In the genomic region with DNA sequence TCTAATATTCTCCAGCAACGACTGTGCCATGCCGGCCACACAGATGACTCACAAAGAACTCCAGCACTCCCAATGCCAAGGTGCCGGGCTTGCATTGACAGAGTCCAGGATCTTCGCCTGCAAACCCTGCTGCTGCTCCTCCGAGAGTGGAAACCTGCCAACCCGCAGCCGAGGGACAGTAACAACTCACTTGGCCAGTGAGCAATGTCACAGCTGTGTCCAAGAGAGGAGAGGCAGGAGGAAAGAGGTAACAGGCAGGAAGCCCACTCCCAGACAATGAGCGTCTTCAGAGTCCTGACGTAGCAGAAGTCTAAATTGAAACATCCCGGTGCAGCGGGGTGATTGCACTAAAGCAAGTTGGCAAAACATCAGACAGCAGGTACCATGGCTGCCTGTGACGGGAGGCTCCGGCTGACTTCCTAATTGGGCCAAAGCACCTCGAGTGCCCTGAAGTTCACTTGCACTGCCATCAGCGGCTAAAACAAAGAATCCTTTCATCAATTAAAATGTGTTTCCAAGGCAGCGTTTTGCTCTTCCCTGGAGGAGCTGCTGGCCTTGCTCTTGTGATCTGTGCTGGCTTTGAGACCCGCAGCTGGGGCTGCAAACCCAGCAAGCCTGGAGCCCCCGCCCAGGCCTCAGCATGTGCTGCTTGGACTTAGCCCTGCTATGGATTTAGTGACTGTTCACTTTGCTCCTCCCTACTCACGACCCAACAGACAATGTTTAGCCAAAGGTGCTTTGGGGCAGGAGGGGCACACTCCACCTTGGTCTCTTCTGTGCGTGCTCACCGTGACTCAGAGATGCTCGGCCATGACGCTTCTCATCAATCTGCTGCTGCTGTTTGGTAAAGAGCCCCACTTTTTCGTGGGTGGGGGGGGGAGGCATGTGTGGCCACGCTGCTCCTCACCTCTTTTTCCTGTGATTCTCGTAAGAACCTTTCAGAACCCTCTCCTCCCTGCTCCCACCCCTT, we compare ENCODE assay signal across 15 cellular contexts. TPM values are rescaled to one million over a fixed set of nuclear protein-coding genes. Genes with fewer than 3 reads are reported as not detected.
DNase-seq lines count a peak whose midpoint lies in the region; ATAC-seq and TF ChIP-seq lines count a peak whose summit lies in the region.
"Had no signal": no experiment of that assay in that cellular context is flagged by ENCODE, and none has a peak within 500 bp of the region (broad histone marks: within the 10 kb centered on the region; RNA-seq: fewer than 3 reads in every experiment).

No MANE protein-coding gene starts in this region.

- no peak overlapping the region for H3K4me3 ChIP-seq in upper lobe of right lung
- H3K4me3 ChIP-seq: HAP-1, upper lobe of left lung had no signal

- DNase-seq in NCI-H1417 (lab: John Stamatoyannopoulos, UW) (peak in 2 of 3 experiments; percentile 31 to 33), NCI-H1417 treated with DMSO at 0.1 percent for 48 hours (lab: John Stamatoyannopoulos, UW) (no peak), cerebellar cortex (ENCODE audit: low spot score) (peak; percentile 58), left lobe of liver (ENCODE audit: low spot score) (peak; percentile 33), substantia nigra (lab: John Stamatoyannopoulos, UW) (peak in 28 of 49 donors; percentile 4 to 80 (median 24)), upper lobe of right lung (no peak), activated T-cell treated with anti-CD3 and anti-CD28 coated beads for 4 hours (no peak)
- DNase-seq: activated CD4-positive, alpha-beta memory T cell treated with anti-CD3 and anti-CD28 coated beads, Interleukin-2, amount 10 ng/mL, durations not matched to agents 7 days and 5 days; EL; NCI-H524; SW 1271 had no signal

- ATAC-seq in left lobe of liver (peak; percentile 7), GM21447 (IDR thresholded peaks at IDR 0.05; ENCODE audit: unreplicated experiment) (no peak), upper lobe of right lung (no peak)

- no peaks in the 10 kb centered on the region for H3K36me3 ChIP-seq in upper lobe of right lung

- H3K9me3 ChIP-seq in upper lobe of right lung = no peaks in the 10 kb centered on the region
- H3K9me3 ChIP-seq: upper lobe of left lung had no signal

- intact Hi-C loops in upper lobe of right lung (cut with DNase I) = no loop called here

- no peaks in the 10 kb centered on the region for H3K4me1 ChIP-seq in upper lobe of right lung
- H3K4me1 ChIP-seq: HAP-1, upper lobe of left lung had no signal

- no peak for TF ChIP-seq CTCF in upper lobe of right lung (IDR thresholded peaks at IDR 0.05)

- H3K27me3 ChIP-seq in upper lobe of right lung = no peaks in the 10 kb centered on the region
- H3K27me3 ChIP-seq: upper lobe of left lung had no signal

- H3K27ac ChIP-seq in substantia nigra (ENCODE audit: low read depth, low read length, poor library complexity, severe bottlenecking) (no peak overlapping the region), upper lobe of right lung (no peak overlapping the region)
- H3K27ac ChIP-seq: KMS-11, upper lobe of left lung had no signal

RNA-seq across cellular contexts. Expression of gene DCTD, which starts 36.5 kb away (rescaled TPM):
- 56.9 TPM for total RNA-seq in left lobe of liver
- total RNA-seq in upper lobe of right lung = 88.6 TPM

Comparison
In these comparisons a context has a peak if more than half of its experiments do, and no peak if none do; other contexts are left out.
1. DNase-seq: peak in NCI-H1417 (2 of 3), cerebellar cortex (single experiment), left lobe of liver (single experiment) and substantia nigra (28 of 49); none in NCI-H1417 treated with DMSO at 0.1 percent for 48 hours (single experiment), upper lobe of right lung (single experiment) and activated T-cell treated with anti-CD3 and anti-CD28 coated beads for 4 hours (single experiment).